Comparison of ENCODE assay signal across 8 cellular contexts in the genomic region with DNA sequence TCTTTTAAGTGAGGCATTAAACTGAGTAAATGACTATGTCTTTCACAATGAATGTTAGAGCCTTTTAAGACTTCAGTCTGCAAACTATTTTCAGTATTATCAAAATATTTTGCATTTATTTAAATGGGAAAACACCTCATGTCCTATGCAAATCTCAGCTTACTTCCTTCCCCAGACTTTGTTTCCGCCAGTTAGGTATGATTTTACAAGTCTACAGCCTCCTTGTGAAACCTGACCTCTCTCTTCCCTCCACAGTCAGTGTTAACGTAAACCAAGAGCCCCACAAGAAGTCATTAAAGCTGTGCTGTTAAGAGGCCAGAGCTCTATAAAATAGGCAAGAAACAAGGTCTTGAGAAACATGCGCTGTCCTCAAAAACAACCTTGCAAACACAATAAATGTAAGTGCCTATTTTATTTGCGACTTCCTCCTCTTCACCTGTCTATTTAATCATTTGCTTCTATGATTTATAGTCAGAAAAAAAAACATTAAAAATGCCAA. TPM values are rescaled to one million over a fixed set of nuclear protein-coding genes. Genes with fewer than 3 reads are reported as not detected.
A peak's percentile ranks its signal among the peaks of the same experiment; 100 is the strongest.
DNase-seq lines count a peak whose midpoint lies in the region; ATAC-seq and TF ChIP-seq lines count a peak whose summit lies in the region.

No MANE protein-coding gene starts in this region.

- H3K9me3 ChIP-seq in mesenchymal stem cell (ENCODE audit: control insufficient read depth, low read length), result no peaks in the 10 kb centered on the region

- H3K36me3 Mint-ChIP-seq in activated naive CD8-positive, alpha-beta T cell treated with anti-CD3 and anti-CD28 coated beads, Interleukin-2, amount 50 U/mL, for 24 hours (ENCODE audit: low read depth), result no peaks in the 10 kb centered on the region

- H3K4me2 ChIP-seq in mesenchymal stem cell (ENCODE audit: low read length, poor library complexity, severe bottlenecking), result no peak overlapping the region

- H3K4me1 Mint-ChIP-seq in activated naive CD8-positive, alpha-beta T cell treated with anti-CD3 and anti-CD28 coated beads, Interleukin-2, amount 50 U/mL, for 24 hours, result no peaks in the 10 kb centered on the region

- peaks cover 6% of the 10 kb centered on the region for H3K27me3 Mint-ChIP-seq in activated naive CD8-positive, alpha-beta T cell treated with anti-CD3 and anti-CD28 coated beads, Interleukin-2, amount 50 U/mL, for 24 hours

- H3K4me3 ChIP-seq in mesenchymal stem cell (ENCODE audit: insufficient read depth in 1 of 2, low read depth in 1 of 2, low read length in 2 of 2) (no peak overlapping the region), dorsolateral prefrontal cortex (no peak overlapping the region), coronary artery (no peak overlapping the region)

- 13% methylated on average over 1 of the region's 4 CpGs for WGBS in mesenchymal stem cell

- no peaks in the 10 kb centered on the region for H3K9me3 Mint-ChIP-seq in activated naive CD8-positive, alpha-beta T cell treated with anti-CD3 and anti-CD28 coated beads, Interleukin-2, amount 50 U/mL, for 24 hours

- H3K27ac ChIP-seq in mesenchymal stem cell (ENCODE audit: low read length, poor library complexity, severe bottlenecking) (no peak overlapping the region), dorsolateral prefrontal cortex (no peak overlapping the region), coronary artery (no peak overlapping the region)

- H2BK15ac ChIP-seq in mesenchymal stem cell (ENCODE audit: low read depth, poor library complexity, severe bottlenecking), result no peak overlapping the region

- H3K79me1 ChIP-seq in mesenchymal stem cell (replicated peaks; ENCODE audit: low read length, poor library complexity, severe bottlenecking), result peaks cover 16% of the 10 kb centered on the region

- no peak overlapping the region for H2BK12ac ChIP-seq in mesenchymal stem cell (ENCODE audit: low read length in 2 of 2)

- H3K9ac ChIP-seq in mesenchymal stem cell (ENCODE audit: low read length), result no peak overlapping the region

- no peak overlapping the region for H3K23ac ChIP-seq in mesenchymal stem cell (ENCODE audit: low read length in 2 of 2)

- H3K36me3 ChIP-seq in mesenchymal stem cell (ENCODE audit: control insufficient read depth in 1 of 2, insufficient read depth in 2 of 2, low read depth in 1 of 2, low read length in 2 of 2), result no peaks in the 10 kb centered on the region

- no peak overlapping the region for H3K27ac Mint-ChIP-seq in activated naive CD8-positive, alpha-beta T cell treated with anti-CD3 and anti-CD28 coated beads, Interleukin-2, amount 50 U/mL, for 24 hours

- no peak overlapping the region for H3K18ac ChIP-seq in mesenchymal stem cell (ENCODE audit: low read depth in 1 of 2, low read length in 2 of 2)

- peaks cover 3% of the 10 kb centered on the region for H3K4me1 ChIP-seq in mesenchymal stem cell (ENCODE audit: control insufficient read depth, insufficient read depth, low read depth, low read length)

- peak; percentile 97 for ATAC-seq in GM18867 (IDR thresholded peaks at IDR 0.05; ENCODE audit: unreplicated experiment)
- peak; percentile 95 for ATAC-seq in HG02678 (IDR thresholded peaks at IDR 0.05; ENCODE audit: unreplicated experiment)
- no peak for ATAC-seq in activated naive CD8-positive, alpha-beta T cell treated with anti-CD3 and anti-CD28 coated beads, Interleukin-2, amount 50 U/mL, for 24 hours

- no peak overlapping the region for H3K4ac ChIP-seq in mesenchymal stem cell (ENCODE audit: low read depth in 1 of 2, low read length in 2 of 2)

- H2BK5ac ChIP-seq in mesenchymal stem cell (ENCODE audit: low read depth, low read length, poor library complexity, severe bottlenecking), result no peak overlapping the region

- H4K8ac ChIP-seq in mesenchymal stem cell (ENCODE audit: low read length), result no peak overlapping the region

- no peak overlapping the region for H2BK120ac ChIP-seq in mesenchymal stem cell (ENCODE audit: low read depth, low read length)

- DNase-seq in NCI-H2227 (lab: John Stamatoyannopoulos, UW; ENCODE audit: unreplicated experiment) (peak; percentile 5), mesenchymal stem cell (peak; percentile 89), dorsolateral prefrontal cortex (no peak), OCI-M1 (lab: John Stamatoyannopoulos, UW) (no peak), coronary artery (ENCODE audit: low spot score) (no peak)
- DNase-seq in activated naive CD8-positive, alpha-beta T cell treated with anti-CD3 and anti-CD28 coated beads, Interleukin-2, amount 50 U/mL, for 24 hours, result no peak

- TF ChIP-seq CTCF in dorsolateral prefrontal cortex (IDR thresholded peaks at IDR 0.05 in 54 of 56, conservative IDR thresholded peaks at IDR 0.05 in 2 of 56; ENCODE audit: low read depth in 1 of 56, partially characterized antibody in 56 of 56) (no peak), coronary artery (IDR thresholded peaks at IDR 0.05) (no peak)

- no peak overlapping the region for H3K4me3 Mint-ChIP-seq in activated naive CD8-positive, alpha-beta T cell treated with anti-CD3 and anti-CD28 coated beads, Interleukin-2, amount 50 U/mL, for 24 hours

- intact Hi-C loops in dorsolateral prefrontal cortex (cut with DNase I), result no loop called here

- H2AK5ac ChIP-seq in mesenchymal stem cell (ENCODE audit: low read length, severe bottlenecking), result no peak overlapping the region

- no peak overlapping the region for H4K91ac ChIP-seq in mesenchymal stem cell (ENCODE audit: low read length)

- H2AFZ ChIP-seq in mesenchymal stem cell (ENCODE audit: low read depth, low read length), result no peak overlapping the region

- H3K27me3 ChIP-seq in mesenchymal stem cell (ENCODE audit: control insufficient read depth in 1 of 2, insufficient read depth in 1 of 2, low read length in 2 of 2), result no peaks in the 10 kb centered on the region
- peaks cover 0 to 4% (median 0%) of the 10 kb centered on the region in 45 donors for H3K27me3 ChIP-seq in dorsolateral prefrontal cortex

- H3K14ac ChIP-seq in mesenchymal stem cell (ENCODE audit: low read length in 2 of 2), result no peak overlapping the region

RNA-seq across cellular contexts. Expression of a gene that starts 48.3 kb away (rescaled TPM):
- polyA plus RNA-seq in mesenchymal stem cell (2013, experiment 1 of 2), result 6.8 TPM
- polyA plus RNA-seq in mesenchymal stem cell (2013, experiment 2 of 2), result 6.4 TPM
- total RNA-seq in dorsolateral prefrontal cortex, result 1 to 10 TPM in 118 of 120 experiments, under 1 TPM in 2; 0.94 to 7.0 (median 2.4) TPM

Comparison
In these comparisons a context has a peak if more than half of its experiments do, and no peak if none do; other contexts are left out.
1. DNase-seq: peak in NCI-H2227 (single experiment) and mesenchymal stem cell (single experiment); none in dorsolateral prefrontal cortex (0 of 10), OCI-M1 (single experiment), coronary artery (single experiment) and activated naive CD8-positive, alpha-beta T cell treated with anti-CD3 and anti-CD28 coated beads, Interleukin-2, amount 50 U/mL, for 24 hours (single experiment).